ENCODE assay signal across 1 cellular context in the genomic region with DNA sequence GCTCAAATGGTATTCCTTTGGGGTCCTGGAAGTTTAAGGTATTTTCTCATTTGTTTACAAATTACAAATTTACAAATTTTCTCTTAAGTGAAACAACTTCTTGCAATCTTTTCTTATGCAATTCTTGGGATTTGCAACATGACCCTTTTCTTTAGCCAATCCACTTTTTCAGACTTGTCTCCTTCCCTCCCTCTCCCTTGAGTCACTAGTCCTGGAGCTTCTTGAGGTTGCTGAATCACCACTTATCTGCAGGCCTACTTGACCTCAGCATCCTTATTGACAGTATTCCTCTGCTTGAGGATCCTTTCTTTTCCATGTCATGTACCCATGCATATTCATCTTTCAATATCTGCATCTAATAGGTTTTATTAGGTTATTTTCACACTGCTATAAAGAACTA.
TF ChIP-seq lines count a peak whose summit lies in the region.

No MANE protein-coding gene starts in this region.

TF ChIP-seq in WTC11, 78 proteins besides CTCF, POLR2A, EP300 and RAD21 (continued from another document):
- TF ChIP-seq, protein P1, sequence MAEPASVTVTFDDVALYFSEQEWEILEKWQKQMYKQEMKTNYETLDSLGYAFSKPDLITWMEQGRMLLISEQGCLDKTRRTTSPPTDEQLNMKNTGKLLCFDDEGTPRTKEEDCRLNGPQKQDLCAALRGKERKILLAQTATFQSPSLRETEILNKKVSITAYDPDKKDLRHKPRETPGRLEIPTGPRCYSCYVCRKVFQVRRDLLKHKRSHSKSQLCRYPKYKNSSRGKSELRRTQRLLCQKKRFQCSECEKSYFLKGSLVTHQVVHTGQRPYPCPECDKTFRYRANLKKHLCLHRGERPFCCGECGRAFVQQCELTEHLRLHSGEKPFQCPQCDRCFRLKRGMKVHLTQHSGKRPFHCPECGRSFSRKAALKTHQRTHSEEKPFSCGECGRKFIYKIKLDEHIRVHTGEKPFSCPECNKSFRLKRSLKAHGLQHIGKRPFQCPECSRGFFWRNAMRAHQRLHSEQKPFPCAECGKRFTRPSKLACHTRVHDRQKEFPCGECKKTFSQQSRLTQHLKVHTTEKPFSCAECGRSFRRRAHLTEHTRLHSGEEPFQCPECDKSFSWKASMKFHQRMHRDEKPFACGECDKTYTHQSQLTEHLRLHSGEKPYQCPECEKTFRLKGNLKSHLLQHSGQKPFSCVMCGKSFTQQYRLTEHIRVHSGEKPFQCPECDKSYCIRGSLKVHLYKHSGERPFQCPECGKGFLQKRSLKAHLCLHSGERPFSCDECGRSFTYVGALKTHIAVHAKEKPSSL (CRISPR knock-in tag; conservative IDR thresholded peaks at IDR 0.05) = no peak
- no peak for TF ChIP-seq E2F5 (CRISPR knock-in tag; IDR thresholded peaks at IDR 0.05)
- no peak for TF ChIP-seq ESRRA (CRISPR knock-in tag; IDR thresholded peaks at IDR 0.05; ENCODE audit: borderline replicate concordance)
- no peak for TF ChIP-seq TCF7 (CRISPR knock-in tag; IDR thresholded peaks at IDR 0.05; ENCODE audit: low read depth)
- no peak for TF ChIP-seq ZNF232 (CRISPR knock-in tag; IDR thresholded peaks at IDR 0.05)
- no peak for TF ChIP-seq NR3C1 (CRISPR knock-in tag; conservative IDR thresholded peaks at IDR 0.05; ENCODE audit: low read depth)
- TF ChIP-seq SMAD4 (CRISPR knock-in tag; IDR thresholded peaks at IDR 0.05) = no peak
- TF ChIP-seq HMGA2 (CRISPR knock-in tag; IDR thresholded peaks at IDR 0.05) = no peak
- TF ChIP-seq ZBTB43 (CRISPR knock-in tag; IDR thresholded peaks at IDR 0.05) = no peak
- no peak for TF ChIP-seq PREB (CRISPR knock-in tag; IDR thresholded peaks at IDR 0.05; ENCODE audit: borderline replicate concordance)
